21 cellular contexts compared by ENCODE assay signal in the genomic region with DNA sequence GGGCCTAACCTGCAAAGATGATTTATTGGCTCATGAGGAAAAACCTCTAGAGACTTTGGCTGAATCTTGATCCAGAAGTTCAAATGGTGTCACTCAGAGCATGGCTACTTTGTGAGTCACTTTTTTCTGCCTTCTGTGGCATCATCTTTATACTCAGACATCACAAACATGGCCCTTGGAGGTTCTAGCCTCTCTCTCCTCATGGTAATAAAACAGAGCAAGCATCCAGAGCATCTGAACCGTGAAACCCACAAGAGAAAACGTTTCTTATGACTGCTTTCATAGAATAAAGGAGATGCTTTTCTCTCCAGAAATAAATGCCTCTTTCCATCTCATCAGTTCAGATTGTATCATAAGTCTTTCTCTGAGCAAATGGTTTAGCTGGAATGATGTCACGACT.
A peak's percentile ranks its signal among the peaks of the same experiment; 100 is the strongest.
DNase-seq lines count a peak whose midpoint lies in the region; ATAC-seq lines count a peak whose summit lies in the region.
"Had no signal": no experiment of that assay in that cellular context is flagged by ENCODE, and none has a peak within 500 bp of the region (broad histone marks: within the 10 kb centered on the region; RNA-seq: fewer than 3 reads in every experiment).

No MANE protein-coding gene starts in this region.

- DNase-seq in Caki2 (ENCODE audit: low read depth) (peak; percentile 13), NCI-H69 (lab: John Stamatoyannopoulos, UW) (peak; percentile 39), fibroblast of peridontal ligament (ENCODE audit: extremely low read depth) (peak; percentile 3), renal cortical epithelial cell (ENCODE audit: low read depth) (peak; percentile 52), NCI-H524 treated with DMSO at 0.1 percent for 48 hours (lab: John Stamatoyannopoulos, UW) (no peak), T1000 (lab: John Stamatoyannopoulos, UW) (no peak)
- no peak for DNase-seq in stimulated activated effector memory CD8-positive, alpha-beta T cell treated with anti-CD3 and anti-CD28 coated beads, Interleukin-12 subunit alpha, Interleukin-12 subunit beta, amount 100 ng/mL, for 72 hours (ENCODE audit: low spot score in 2 of 2)
- DNase-seq: DMS153, DND-41, MV-4-11, NCI-H1105, NCI-H1436 treated with DMSO at 0.1 percent for 48 hours, NCI-H1930, NCI-H2107, NCI-H526, PC-9, SJCRH30 had no signal

- H3K4me1 Mint-ChIP-seq in stimulated activated effector memory CD8-positive, alpha-beta T cell treated with anti-CD3 and anti-CD28 coated beads, Interleukin-12 subunit alpha, Interleukin-12 subunit beta, amount 100 ng/mL, for 72 hours: no peaks in the 10 kb centered on the region

- in situ Hi-C loops in Caki2 (cut with HindIII; ENCODE audit: low pct_unique_long_range_greater_than_20kb, low sequenced_read_pairs): no loop called here

- no peaks in the 10 kb centered on the region for H3K36me3 Mint-ChIP-seq in stimulated activated effector memory CD8-positive, alpha-beta T cell treated with anti-CD3 and anti-CD28 coated beads, Interleukin-12 subunit alpha, Interleukin-12 subunit beta, amount 100 ng/mL, for 72 hours

- peaks cover 11% of the 10 kb centered on the region for H3K9me3 Mint-ChIP-seq in stimulated activated effector memory CD8-positive, alpha-beta T cell treated with anti-CD3 and anti-CD28 coated beads, Interleukin-12 subunit alpha, Interleukin-12 subunit beta, amount 100 ng/mL, for 72 hours
- H3K9me3 Mint-ChIP-seq: GM23338 had no signal

- H3K4me3 Mint-ChIP-seq in stimulated activated effector memory CD8-positive, alpha-beta T cell treated with anti-CD3 and anti-CD28 coated beads, Interleukin-12 subunit alpha, Interleukin-12 subunit beta, amount 100 ng/mL, for 72 hours: no peak overlapping the region
- H3K4me3 Mint-ChIP-seq: GM23338 had no signal

- no peak for ATAC-seq in stimulated activated effector memory CD8-positive, alpha-beta T cell treated with anti-CD3 and anti-CD28 coated beads, Interleukin-12 subunit alpha, Interleukin-12 subunit beta, amount 100 ng/mL, for 72 hours
- ATAC-seq: A549, GM23338, Right ventricle myocardium inferior, SK-N-SH treated with all-trans-retinoic acid at 6 μM for 48 hours had no signal

- H3K27ac Mint-ChIP-seq in stimulated activated effector memory CD8-positive, alpha-beta T cell treated with anti-CD3 and anti-CD28 coated beads, Interleukin-12 subunit alpha, Interleukin-12 subunit beta, amount 100 ng/mL, for 72 hours: no peak overlapping the region
- H3K27ac Mint-ChIP-seq: GM23338 had no signal

Comparison
In these comparisons a context has a peak if more than half of its experiments do, and no peak if none do; other contexts are left out.
1. DNase-seq: peak in Caki2 (single experiment), NCI-H69 (single experiment), fibroblast of peridontal ligament (single experiment) and renal cortical epithelial cell (single experiment); none in NCI-H524 treated with DMSO at 0.1 percent for 48 hours (single experiment), T1000 (single experiment) and stimulated activated effector memory CD8-positive, alpha-beta T cell treated with anti-CD3 and anti-CD28 coated beads, Interleukin-12 subunit alpha, Interleukin-12 subunit beta, amount 100 ng/mL, for 72 hours (0 of 2).